In the genomic region with DNA sequence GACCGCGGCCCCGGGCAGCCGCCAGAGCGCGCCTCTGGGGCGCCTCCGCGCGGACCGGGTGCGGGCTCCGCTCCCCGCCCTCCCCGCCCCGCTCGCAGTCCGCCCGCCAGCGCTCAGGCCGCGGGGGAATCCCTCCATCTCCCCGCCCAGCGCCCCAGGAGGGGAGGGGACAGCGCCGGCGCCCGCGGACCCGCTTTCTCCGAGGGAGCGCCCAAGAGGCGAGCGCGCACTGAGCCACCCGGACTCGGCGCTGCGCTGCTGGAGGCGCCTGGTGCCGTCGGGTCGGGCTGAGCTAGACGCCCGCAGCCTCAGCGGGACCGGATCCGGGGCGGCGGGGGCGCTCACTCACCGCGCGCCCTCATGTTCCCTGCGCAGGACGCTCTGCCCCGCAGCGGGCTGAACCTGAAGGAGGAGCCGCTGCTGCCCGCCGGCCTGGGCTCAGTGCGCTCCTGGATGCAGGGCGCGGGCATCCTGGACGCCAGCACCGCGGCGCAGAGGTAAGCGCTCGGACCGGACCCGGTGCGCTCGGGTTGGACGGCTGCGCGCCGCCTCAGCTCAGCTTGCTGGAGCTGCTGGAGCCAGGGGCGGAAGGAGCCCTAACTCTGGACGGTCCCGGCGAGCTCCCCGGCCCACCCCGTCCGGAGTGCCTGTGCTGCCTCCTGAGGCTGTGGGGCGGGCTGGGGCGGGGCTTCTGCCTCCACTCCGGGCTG, we compare ENCODE assay signal across 8 cellular contexts. TPM values are rescaled to one million over a fixed set of nuclear protein-coding genes. Genes with fewer than 3 reads are reported as not detected.
DNase-seq lines count a peak whose midpoint lies in the region; ATAC-seq and TF ChIP-seq lines count a peak whose summit lies in the region.

No MANE protein-coding gene starts in this region.

- no peak for TF ChIP-seq CTCF in HCT116 (IDR thresholded peaks at IDR 0.05 in 2 of 3, conservative IDR thresholded peaks at IDR 0.05 in 1 of 3; ENCODE audit: borderline replicate concordance in 1 of 3, insufficient read depth in 1 of 3, low read depth in 2 of 3, low read length in 2 of 3)
- no peak for TF ChIP-seq CTCF in astrocyte of the cerebellum (IDR thresholded peaks at IDR 0.05; ENCODE audit: low read depth, low read length, missing control alignments)

- POLR2A ChIA-PET in HCT116 (lab: Charles Lee): no interaction called here

- peaks cover 49% of the 10 kb centered on the region for H3K27me3 Mint-ChIP-seq in T-helper 1 cell treated with Interleukin-12 subunit alpha and Interleukin-12 subunit beta and Interleukin-4 antibody, amounts not matched to agents 30 μg/mL and 1 μg/mL, for 36 hours (ENCODE audit: low read depth)

- intact Hi-C loops in HCT116 (cut with micrococcal nuclease): no loop called here
- intact Hi-C loops in left colon (cut with DNase I, micrococcal nuclease): no loop called here

- CTCF ChIA-PET in HCT116 (lab: Charles Lee): no interaction called here

- H3K36me3 Mint-ChIP-seq in T-helper 1 cell treated with Interleukin-12 subunit alpha and Interleukin-12 subunit beta and Interleukin-4 antibody, amounts not matched to agents 30 μg/mL and 1 μg/mL, for 36 hours (ENCODE audit: low read depth): peaks cover 11% of the 10 kb centered on the region

- RAD21 ChIA-PET in HCT116 (lab: Charles Lee; ENCODE audit: low non-redundant PET in 1 of 2, low total read pairs in 2 of 2, uncharacterized antibody in 2 of 2, unreplicated experiment in 2 of 2): interaction anchor here in 1 of 2 experiments (0.7 kb wide), 1 partner anchor 25 kb away, joined by 5 read pairs; no protein-coding TSS in a partner anchor

- peak overlapping the region; percentile 66 for H3K4me3 Mint-ChIP-seq in T-helper 1 cell treated with Interleukin-12 subunit alpha and Interleukin-12 subunit beta and Interleukin-4 antibody, amounts not matched to agents 30 μg/mL and 1 μg/mL, for 36 hours

- H3K4me3 ChIP-seq in HCT116 (replicated peaks in 1 of 2; ENCODE audit: low read depth in 1 of 2, low read length in 2 of 2): peak overlapping the region; percentile 42 to 58
- H3K4me3 ChIP-seq in astrocyte of the cerebellum (ENCODE audit: low read depth, low read length): peak overlapping the region; percentile 20

- no peak overlapping the region for H2AFZ ChIP-seq in HCT116 (ENCODE audit: low read depth, low read length, poor library complexity, severe bottlenecking)

- ATAC-seq in HCT116: peak; percentile 70
- peak; percentile 42 for ATAC-seq in left colon
- no peak for ATAC-seq in HG02642 (IDR thresholded peaks at IDR 0.05; ENCODE audit: poor library complexity, unreplicated experiment)
- no peak for ATAC-seq in GM18519 (IDR thresholded peaks at IDR 0.05; ENCODE audit: low FRiP score, unreplicated experiment)
- no peak for ATAC-seq in GM21447 (IDR thresholded peaks at IDR 0.05; ENCODE audit: unreplicated experiment)

- no peaks in the 10 kb centered on the region for H3K79me2 ChIP-seq in HCT116 (ENCODE audit: insufficient read depth, low read length)

- TF ChIP-seq RAD21 in HCT116 (IDR thresholded peaks at IDR 0.05; ENCODE audit: low read depth): no peak

- H3K9me3 Mint-ChIP-seq in T-helper 1 cell treated with Interleukin-12 subunit alpha and Interleukin-12 subunit beta and Interleukin-4 antibody, amounts not matched to agents 30 μg/mL and 1 μg/mL, for 36 hours: no peaks in the 10 kb centered on the region

- no peak overlapping the region; the same call in 1 of the 2 replicates for H3K27ac ChIP-seq in HCT116 (ENCODE audit: low read depth, low read length)

- in situ Hi-C loops in astrocyte of the cerebellum (cut with HindIII; ENCODE audit: low sequenced_read_pairs): no loop called here

- DNase-seq in HCT116 (ENCODE audit: low read depth, low spot score) (no peak), astrocyte of the cerebellum (ENCODE audit: low read depth) (no peak), left colon (peak in 1 of 2 donors; percentile 24)
- DNase-seq in stimulated activated CD4-positive, alpha-beta T cell treated with anti-CD3 and anti-CD28 coated beads, TNF-alpha, amount 100 ng/mL, for 24 hours (ENCODE audit: low read depth in 3 of 3): peak in 2 of 3 experiments; percentile 11 to 53

- no TSS peak for BruUV-seq in HCT116 (replicated peaks; lab: Mats Ljungman, UMichigan)

- TF ChIP-seq POLR2A in HCT116 (IDR thresholded peaks at IDR 0.05; ENCODE audit: borderline replicate concordance, extremely low read depth, insufficient read depth, insufficient read length): no peak

- no peaks in the 10 kb centered on the region for H3K9me2 ChIP-seq in HCT116 (ENCODE audit: insufficient read depth)

- peaks cover 6 to 12% of the 10 kb centered on the region in 2 experiments; a peak in 3 of 4 replicates for H3K4me1 ChIP-seq in HCT116 (ENCODE audit: control insufficient read depth in 1 of 2, insufficient read depth in 2 of 2, low read length in 2 of 2)

- H3K9me3 ChIP-seq in HCT116 (ENCODE audit: control insufficient read depth in 1 of 2, insufficient read depth in 1 of 2, low read depth in 1 of 2, low read length in 2 of 2): no peaks in the 10 kb centered on the region

- H3K27me3 ChIP-seq in HCT116 (ENCODE audit: insufficient read depth, low read length): no peaks in the 10 kb centered on the region

- H3K9ac ChIP-seq in HCT116 (ENCODE audit: low read length): peak overlapping the region; percentile 40; the same call in 1 of the 2 replicates

- no peak overlapping the region for H3K27ac Mint-ChIP-seq in T-helper 1 cell treated with Interleukin-12 subunit alpha and Interleukin-12 subunit beta and Interleukin-4 antibody, amounts not matched to agents 30 μg/mL and 1 μg/mL, for 36 hours

- H4K20me1 ChIP-seq in HCT116 (ENCODE audit: insufficient read depth): no peaks in the 10 kb centered on the region

- peak overlapping the region; percentile 77 for H3K4me2 ChIP-seq in HCT116 (ENCODE audit: low read length)

- peaks cover 25% of the 10 kb centered on the region for H3K4me1 Mint-ChIP-seq in T-helper 1 cell treated with Interleukin-12 subunit alpha and Interleukin-12 subunit beta and Interleukin-4 antibody, amounts not matched to agents 30 μg/mL and 1 μg/mL, for 36 hours (ENCODE audit: low read depth)

- H3K36me3 ChIP-seq in HCT116 (ENCODE audit: control insufficient read depth in 1 of 2, insufficient read depth in 2 of 2, low read length in 2 of 2): no peaks in the 10 kb centered on the region

TF ChIP-seq in HCT116, 20 proteins besides CTCF, POLR2A, EP300 and RAD21 (continues in another document):
- TF ChIP-seq ELF1 (IDR thresholded peaks at IDR 0.05; ENCODE audit: borderline replicate concordance, low read depth): no peak
- TF ChIP-seq, protein P1, sequence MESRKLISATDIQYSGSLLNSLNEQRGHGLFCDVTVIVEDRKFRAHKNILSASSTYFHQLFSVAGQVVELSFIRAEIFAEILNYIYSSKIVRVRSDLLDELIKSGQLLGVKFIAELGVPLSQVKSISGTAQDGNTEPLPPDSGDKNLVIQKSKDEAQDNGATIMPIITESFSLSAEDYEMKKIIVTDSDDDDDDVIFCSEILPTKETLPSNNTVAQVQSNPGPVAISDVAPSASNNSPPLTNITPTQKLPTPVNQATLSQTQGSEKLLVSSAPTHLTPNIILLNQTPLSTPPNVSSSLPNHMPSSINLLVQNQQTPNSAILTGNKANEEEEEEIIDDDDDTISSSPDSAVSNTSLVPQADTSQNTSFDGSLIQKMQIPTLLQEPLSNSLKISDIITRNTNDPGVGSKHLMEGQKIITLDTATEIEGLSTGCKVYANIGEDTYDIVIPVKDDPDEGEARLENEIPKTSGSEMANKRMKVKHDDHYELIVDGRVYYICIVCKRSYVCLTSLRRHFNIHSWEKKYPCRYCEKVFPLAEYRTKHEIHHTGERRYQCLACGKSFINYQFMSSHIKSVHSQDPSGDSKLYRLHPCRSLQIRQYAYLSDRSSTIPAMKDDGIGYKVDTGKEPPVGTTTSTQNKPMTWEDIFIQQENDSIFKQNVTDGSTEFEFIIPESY (IDR thresholded peaks at IDR 0.05; ENCODE audit: extremely low read depth, insufficient replicate concordance, low read length): no peak
- no peak for TF ChIP-seq CBX3 (IDR thresholded peaks at IDR 0.05; ENCODE audit: low read depth)
- no peak for TF ChIP-seq CEBPB (IDR thresholded peaks at IDR 0.05; ENCODE audit: low read depth)
- no peak for TF ChIP-seq REST (IDR thresholded peaks at IDR 0.05; ENCODE audit: low read depth)
- no peak for TF ChIP-seq TCF7L2 (IDR thresholded peaks at IDR 0.05; ENCODE audit: borderline replicate concordance, extremely low read depth, insufficient read depth, insufficient read length)
- no peak for TF ChIP-seq ZFX (IDR thresholded peaks at IDR 0.05)
- TF ChIP-seq EZH2phosphoT487 (IDR thresholded peaks at IDR 0.05; ENCODE audit: borderline replicate concordance): no peak
- TF ChIP-seq EGR1 (IDR thresholded peaks at IDR 0.05; ENCODE audit: low read depth): no peak
- TF ChIP-seq FOSL1 (IDR thresholded peaks at IDR 0.05; ENCODE audit: low read depth): no peak
- no peak for TF ChIP-seq EZH2 (IDR thresholded peaks at IDR 0.05)

RNA-seq across cellular contexts. Expression of gene EBF4, which starts 0.9 kb away (rescaled TPM):
- total RNA-seq in HCT116 (2021; ENCODE audit: unreplicated experiment) (11.4 TPM), left colon (1 to 10 TPM; 1.9 to 8.2 TPM)
- polyA plus RNA-seq in HCT116 (2012): 7.5 and 9.2 TPM in 2 replicates

RNA-seq across cellular contexts. Expression of gene IDH3B, which starts 29.4 kb away (rescaled TPM):
- total RNA-seq in HCT116 (2021; ENCODE audit: unreplicated experiment) (132 TPM), left colon (100 to 1,000 TPM; 104 to 144 TPM)
- polyA plus RNA-seq in HCT116 (2012): 174 and 176 TPM in 2 replicates

RNA-seq across cellular contexts. Expression of gene NOP56, which starts 41.0 kb away (rescaled TPM):
- total RNA-seq in HCT116 (2021; ENCODE audit: unreplicated experiment): 582 TPM
- 328 and 343 TPM in 2 replicates for polyA plus RNA-seq in HCT116 (2012)
- total RNA-seq in left colon: 10 to 100 TPM; 70.9 to 85.3 TPM

Comparison
In these comparisons a context has a peak if more than half of its experiments do, and no peak if none do; other contexts are left out.
1. ATAC-seq: peak in HCT116 (single experiment) and left colon (single experiment); none in HG02642 (single experiment), GM18519 (single experiment) and GM21447 (single experiment).
2. DNase-seq: peak in stimulated activated CD4-positive, alpha-beta T cell treated with anti-CD3 and anti-CD28 coated beads, TNF-alpha, amount 100 ng/mL, for 24 hours (2 of 3); none in HCT116 (single experiment) and astrocyte of the cerebellum (single experiment).